In the genomic region with DNA sequence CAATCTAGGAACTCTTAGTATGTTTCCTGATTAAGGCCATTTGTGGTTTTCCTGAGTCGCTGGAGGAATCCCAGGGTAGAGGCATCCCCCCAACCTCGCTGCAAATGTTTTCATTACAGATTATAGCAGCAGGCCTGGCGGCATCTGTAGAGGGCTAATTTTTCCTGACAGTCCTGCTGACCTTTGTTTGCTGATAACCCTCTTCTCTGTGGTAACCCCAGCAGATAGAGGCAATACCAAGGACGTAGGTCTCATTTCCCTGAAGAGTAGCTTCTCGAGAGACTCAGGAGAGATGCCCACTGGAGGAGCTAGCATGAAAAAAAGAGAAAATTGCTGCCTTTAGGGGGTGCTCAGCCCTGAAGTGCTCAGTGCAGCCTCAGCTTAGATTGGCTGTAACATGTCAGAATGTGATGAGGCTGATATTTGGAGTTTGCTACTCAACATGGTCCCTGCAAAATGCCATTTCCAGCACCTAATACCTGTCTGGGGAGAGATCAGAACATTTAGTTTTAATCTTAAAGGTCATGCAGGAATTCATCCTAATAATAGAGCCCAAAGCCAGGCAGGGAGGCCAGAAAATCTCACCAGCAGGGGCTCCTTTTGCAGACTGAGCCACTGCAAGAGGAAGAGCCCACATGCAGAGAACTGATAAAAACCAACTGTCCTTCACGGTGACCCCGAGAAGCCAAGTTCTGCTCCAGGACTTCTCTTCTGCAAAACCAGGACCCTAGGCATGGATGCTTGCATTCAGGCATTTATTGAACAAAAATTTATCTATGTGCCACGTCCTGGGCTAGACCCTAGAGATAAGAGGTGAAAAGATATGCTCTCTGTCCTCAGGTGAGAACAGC, we compare ENCODE assay signal across 1 cellular context.
TF ChIP-seq lines count a peak whose summit lies in the region.

No MANE protein-coding gene starts in this region.

TF ChIP-seq in K562, 482 proteins besides CTCF, POLR2A, EP300 and RAD21 (continued from another document and continues in another):
- TF ChIP-seq, protein P1, sequence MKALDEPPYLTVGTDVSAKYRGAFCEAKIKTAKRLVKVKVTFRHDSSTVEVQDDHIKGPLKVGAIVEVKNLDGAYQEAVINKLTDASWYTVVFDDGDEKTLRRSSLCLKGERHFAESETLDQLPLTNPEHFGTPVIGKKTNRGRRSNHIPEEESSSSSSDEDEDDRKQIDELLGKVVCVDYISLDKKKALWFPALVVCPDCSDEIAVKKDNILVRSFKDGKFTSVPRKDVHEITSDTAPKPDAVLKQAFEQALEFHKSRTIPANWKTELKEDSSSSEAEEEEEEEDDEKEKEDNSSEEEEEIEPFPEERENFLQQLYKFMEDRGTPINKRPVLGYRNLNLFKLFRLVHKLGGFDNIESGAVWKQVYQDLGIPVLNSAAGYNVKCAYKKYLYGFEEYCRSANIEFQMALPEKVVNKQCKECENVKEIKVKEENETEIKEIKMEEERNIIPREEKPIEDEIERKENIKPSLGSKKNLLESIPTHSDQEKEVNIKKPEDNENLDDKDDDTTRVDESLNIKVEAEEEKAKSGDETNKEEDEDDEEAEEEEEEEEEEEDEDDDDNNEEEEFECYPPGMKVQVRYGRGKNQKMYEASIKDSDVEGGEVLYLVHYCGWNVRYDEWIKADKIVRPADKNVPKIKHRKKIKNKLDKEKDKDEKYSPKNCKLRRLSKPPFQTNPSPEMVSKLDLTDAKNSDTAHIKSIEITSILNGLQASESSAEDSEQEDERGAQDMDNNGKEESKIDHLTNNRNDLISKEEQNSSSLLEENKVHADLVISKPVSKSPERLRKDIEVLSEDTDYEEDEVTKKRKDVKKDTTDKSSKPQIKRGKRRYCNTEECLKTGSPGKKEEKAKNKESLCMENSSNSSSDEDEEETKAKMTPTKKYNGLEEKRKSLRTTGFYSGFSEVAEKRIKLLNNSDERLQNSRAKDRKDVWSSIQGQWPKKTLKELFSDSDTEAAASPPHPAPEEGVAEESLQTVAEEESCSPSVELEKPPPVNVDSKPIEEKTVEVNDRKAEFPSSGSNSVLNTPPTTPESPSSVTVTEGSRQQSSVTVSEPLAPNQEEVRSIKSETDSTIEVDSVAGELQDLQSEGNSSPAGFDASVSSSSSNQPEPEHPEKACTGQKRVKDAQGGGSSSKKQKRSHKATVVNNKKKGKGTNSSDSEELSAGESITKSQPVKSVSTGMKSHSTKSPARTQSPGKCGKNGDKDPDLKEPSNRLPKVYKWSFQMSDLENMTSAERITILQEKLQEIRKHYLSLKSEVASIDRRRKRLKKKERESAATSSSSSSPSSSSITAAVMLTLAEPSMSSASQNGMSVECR (CRISPR knock-in tag; IDR thresholded peaks at IDR 0.05) = no peak
- TF ChIP-seq, protein P2, sequence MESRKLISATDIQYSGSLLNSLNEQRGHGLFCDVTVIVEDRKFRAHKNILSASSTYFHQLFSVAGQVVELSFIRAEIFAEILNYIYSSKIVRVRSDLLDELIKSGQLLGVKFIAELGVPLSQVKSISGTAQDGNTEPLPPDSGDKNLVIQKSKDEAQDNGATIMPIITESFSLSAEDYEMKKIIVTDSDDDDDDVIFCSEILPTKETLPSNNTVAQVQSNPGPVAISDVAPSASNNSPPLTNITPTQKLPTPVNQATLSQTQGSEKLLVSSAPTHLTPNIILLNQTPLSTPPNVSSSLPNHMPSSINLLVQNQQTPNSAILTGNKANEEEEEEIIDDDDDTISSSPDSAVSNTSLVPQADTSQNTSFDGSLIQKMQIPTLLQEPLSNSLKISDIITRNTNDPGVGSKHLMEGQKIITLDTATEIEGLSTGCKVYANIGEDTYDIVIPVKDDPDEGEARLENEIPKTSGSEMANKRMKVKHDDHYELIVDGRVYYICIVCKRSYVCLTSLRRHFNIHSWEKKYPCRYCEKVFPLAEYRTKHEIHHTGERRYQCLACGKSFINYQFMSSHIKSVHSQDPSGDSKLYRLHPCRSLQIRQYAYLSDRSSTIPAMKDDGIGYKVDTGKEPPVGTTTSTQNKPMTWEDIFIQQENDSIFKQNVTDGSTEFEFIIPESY (CRISPR knock-in tag; IDR thresholded peaks at IDR 0.05) = no peak
- TF ChIP-seq GTF2A2 (tag; IDR thresholded peaks at IDR 0.05) = no peak
- no peak for TF ChIP-seq MYBL2 (IDR thresholded peaks at IDR 0.05; ENCODE audit: low read depth)
- TF ChIP-seq MYBL2 (CRISPR knock-in tag; IDR thresholded peaks at IDR 0.05; ENCODE audit: borderline replicate concordance) = no peak
- TF ChIP-seq, protein P3, sequence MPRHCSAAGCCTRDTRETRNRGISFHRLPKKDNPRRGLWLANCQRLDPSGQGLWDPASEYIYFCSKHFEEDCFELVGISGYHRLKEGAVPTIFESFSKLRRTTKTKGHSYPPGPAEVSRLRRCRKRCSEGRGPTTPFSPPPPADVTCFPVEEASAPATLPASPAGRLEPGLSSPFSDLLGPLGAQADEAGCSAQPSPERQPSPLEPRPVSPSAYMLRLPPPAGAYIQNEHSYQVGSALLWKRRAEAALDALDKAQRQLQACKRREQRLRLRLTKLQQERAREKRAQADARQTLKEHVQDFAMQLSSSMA (CRISPR knock-in tag; IDR thresholded peaks at IDR 0.05) = no peak
- no peak for TF ChIP-seq ZNF354B (CRISPR knock-in tag; IDR thresholded peaks at IDR 0.05)
- peak; percentile 19; the same call in 1 of the 2 replicates for TF ChIP-seq FOXM1 (IDR thresholded peaks at IDR 0.05; ENCODE audit: low read depth)
- no peak for TF ChIP-seq FOXM1 (CRISPR knock-in tag; IDR thresholded peaks at IDR 0.05; ENCODE audit: low read depth)
- no peak for TF ChIP-seq RFX5 (IDR thresholded peaks at IDR 0.05; ENCODE audit: low read depth, low read length)
- TF ChIP-seq THRAP3 (IDR thresholded peaks at IDR 0.05; ENCODE audit: borderline replicate concordance) = peak; percentile 36; the same call in 1 of the 2 replicates
- TF ChIP-seq MTA3 (IDR thresholded peaks at IDR 0.05; ENCODE audit: borderline replicate concordance) = peak; percentile 68
- TF ChIP-seq CHCHD3 (CRISPR knock-in tag; IDR thresholded peaks at IDR 0.05) = no peak
- TF ChIP-seq, protein P4, sequence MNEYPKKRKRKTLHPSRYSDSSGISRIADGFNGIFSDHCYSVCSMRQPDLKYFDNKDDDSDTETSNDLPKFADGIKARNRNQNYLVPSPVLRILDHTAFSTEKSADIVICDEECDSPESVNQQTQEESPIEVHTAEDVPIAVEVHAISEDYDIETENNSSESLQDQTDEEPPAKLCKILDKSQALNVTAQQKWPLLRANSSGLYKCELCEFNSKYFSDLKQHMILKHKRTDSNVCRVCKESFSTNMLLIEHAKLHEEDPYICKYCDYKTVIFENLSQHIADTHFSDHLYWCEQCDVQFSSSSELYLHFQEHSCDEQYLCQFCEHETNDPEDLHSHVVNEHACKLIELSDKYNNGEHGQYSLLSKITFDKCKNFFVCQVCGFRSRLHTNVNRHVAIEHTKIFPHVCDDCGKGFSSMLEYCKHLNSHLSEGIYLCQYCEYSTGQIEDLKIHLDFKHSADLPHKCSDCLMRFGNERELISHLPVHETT (CRISPR knock-in tag; conservative IDR thresholded peaks at IDR 0.05 in 1 of 2, IDR thresholded peaks at IDR 0.05 in 1 of 2) = no peak; a peak in 1 of 4 replicates
- TF ChIP-seq, protein P5, sequence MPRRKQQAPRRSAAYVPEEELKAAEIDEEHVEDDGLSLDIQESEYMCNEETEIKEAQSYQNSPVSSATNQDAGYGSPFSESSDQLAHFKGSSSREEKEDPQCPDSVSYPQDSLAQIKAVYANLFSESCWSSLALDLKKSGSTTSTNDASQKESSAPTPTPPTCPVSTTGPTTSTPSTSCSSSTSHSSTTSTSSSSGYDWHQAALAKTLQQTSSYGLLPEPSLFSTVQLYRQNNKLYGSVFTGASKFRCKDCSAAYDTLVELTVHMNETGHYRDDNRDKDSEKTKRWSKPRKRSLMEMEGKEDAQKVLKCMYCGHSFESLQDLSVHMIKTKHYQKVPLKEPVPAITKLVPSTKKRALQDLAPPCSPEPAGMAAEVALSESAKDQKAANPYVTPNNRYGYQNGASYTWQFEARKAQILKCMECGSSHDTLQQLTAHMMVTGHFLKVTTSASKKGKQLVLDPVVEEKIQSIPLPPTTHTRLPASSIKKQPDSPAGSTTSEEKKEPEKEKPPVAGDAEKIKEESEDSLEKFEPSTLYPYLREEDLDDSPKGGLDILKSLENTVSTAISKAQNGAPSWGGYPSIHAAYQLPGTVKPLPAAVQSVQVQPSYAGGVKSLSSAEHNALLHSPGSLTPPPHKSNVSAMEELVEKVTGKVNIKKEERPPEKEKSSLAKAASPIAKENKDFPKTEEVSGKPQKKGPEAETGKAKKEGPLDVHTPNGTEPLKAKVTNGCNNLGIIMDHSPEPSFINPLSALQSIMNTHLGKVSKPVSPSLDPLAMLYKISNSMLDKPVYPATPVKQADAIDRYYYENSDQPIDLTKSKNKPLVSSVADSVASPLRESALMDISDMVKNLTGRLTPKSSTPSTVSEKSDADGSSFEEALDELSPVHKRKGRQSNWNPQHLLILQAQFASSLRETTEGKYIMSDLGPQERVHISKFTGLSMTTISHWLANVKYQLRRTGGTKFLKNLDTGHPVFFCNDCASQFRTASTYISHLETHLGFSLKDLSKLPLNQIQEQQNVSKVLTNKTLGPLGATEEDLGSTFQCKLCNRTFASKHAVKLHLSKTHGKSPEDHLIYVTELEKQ (CRISPR knock-in tag; IDR thresholded peaks at IDR 0.05) = no peak
- TF ChIP-seq, protein P6, sequence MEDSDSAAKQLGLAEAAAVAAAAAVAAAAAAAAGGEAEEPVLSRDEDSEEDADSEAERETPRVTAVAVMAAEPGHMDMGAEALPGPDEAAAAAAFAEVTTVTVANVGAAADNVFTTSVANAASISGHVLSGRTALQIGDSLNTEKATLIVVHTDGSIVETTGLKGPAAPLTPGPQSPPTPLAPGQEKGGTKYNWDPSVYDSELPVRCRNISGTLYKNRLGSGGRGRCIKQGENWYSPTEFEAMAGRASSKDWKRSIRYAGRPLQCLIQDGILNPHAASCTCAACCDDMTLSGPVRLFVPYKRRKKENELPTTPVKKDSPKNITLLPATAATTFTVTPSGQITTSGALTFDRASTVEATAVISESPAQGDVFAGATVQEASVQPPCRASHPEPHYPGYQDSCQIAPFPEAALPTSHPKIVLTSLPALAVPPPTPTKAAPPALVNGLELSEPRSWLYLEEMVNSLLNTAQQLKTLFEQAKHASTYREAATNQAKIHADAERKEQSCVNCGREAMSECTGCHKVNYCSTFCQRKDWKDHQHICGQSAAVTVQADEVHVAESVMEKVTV (CRISPR knock-in tag; IDR thresholded peaks at IDR 0.05) = peak; percentile 27; the same call in 1 of the 2 replicates
- no peak for TF ChIP-seq SIX5 (IDR thresholded peaks at IDR 0.05; ENCODE audit: borderline replicate concordance in 1 of 2, insufficient read depth in 1 of 2, low read depth in 1 of 2, low read length in 2 of 2)
- 0 out of 2 replicates have a peak, but pooled peaks have one; percentile 38 for TF ChIP-seq ZKSCAN8 (CRISPR knock-in tag; IDR thresholded peaks at IDR 0.05)
- TF ChIP-seq CBX5 (IDR thresholded peaks at IDR 0.05; ENCODE audit: borderline replicate concordance, low read depth) = no peak
- TF ChIP-seq POLR2H (tag; IDR thresholded peaks at IDR 0.05; ENCODE audit: low read depth) = no peak
- TF ChIP-seq NR3C1 (CRISPR knock-in tag; IDR thresholded peaks at IDR 0.05) = no peak
- TF ChIP-seq ZNF143 (CRISPR knock-in tag; IDR thresholded peaks at IDR 0.05) = no peak
- TF ChIP-seq GABPB2 (CRISPR knock-in tag; conservative IDR thresholded peaks at IDR 0.05) = no peak
- peak; percentile 76 for TF ChIP-seq TEAD4 (IDR thresholded peaks at IDR 0.05; ENCODE audit: low read length)
- no peak for TF ChIP-seq TEAD4 (CRISPR knock-in tag; IDR thresholded peaks at IDR 0.05; ENCODE audit: borderline replicate concordance)
- TF ChIP-seq KLF13 (tag; IDR thresholded peaks at IDR 0.05; ENCODE audit: borderline replicate concordance, low read depth) = no peak
- TF ChIP-seq, protein P7, sequence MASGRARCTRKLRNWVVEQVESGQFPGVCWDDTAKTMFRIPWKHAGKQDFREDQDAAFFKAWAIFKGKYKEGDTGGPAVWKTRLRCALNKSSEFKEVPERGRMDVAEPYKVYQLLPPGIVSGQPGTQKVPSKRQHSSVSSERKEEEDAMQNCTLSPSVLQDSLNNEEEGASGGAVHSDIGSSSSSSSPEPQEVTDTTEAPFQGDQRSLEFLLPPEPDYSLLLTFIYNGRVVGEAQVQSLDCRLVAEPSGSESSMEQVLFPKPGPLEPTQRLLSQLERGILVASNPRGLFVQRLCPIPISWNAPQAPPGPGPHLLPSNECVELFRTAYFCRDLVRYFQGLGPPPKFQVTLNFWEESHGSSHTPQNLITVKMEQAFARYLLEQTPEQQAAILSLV (tag; IDR thresholded peaks at IDR 0.05) = no peak
- TF ChIP-seq PRMT5 (CRISPR knock-in tag; IDR thresholded peaks at IDR 0.05) = no peak
- TF ChIP-seq ESRRB (CRISPR knock-in tag; IDR thresholded peaks at IDR 0.05; ENCODE audit: borderline replicate concordance) = no peak
- TF ChIP-seq, protein P8, sequence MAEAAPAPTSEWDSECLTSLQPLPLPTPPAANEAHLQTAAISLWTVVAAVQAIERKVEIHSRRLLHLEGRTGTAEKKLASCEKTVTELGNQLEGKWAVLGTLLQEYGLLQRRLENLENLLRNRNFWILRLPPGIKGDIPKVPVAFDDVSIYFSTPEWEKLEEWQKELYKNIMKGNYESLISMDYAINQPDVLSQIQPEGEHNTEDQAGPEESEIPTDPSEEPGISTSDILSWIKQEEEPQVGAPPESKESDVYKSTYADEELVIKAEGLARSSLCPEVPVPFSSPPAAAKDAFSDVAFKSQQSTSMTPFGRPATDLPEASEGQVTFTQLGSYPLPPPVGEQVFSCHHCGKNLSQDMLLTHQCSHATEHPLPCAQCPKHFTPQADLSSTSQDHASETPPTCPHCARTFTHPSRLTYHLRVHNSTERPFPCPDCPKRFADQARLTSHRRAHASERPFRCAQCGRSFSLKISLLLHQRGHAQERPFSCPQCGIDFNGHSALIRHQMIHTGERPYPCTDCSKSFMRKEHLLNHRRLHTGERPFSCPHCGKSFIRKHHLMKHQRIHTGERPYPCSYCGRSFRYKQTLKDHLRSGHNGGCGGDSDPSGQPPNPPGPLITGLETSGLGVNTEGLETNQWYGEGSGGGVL (CRISPR knock-in tag; IDR thresholded peaks at IDR 0.05) = no peak
- TF ChIP-seq, protein P9, sequence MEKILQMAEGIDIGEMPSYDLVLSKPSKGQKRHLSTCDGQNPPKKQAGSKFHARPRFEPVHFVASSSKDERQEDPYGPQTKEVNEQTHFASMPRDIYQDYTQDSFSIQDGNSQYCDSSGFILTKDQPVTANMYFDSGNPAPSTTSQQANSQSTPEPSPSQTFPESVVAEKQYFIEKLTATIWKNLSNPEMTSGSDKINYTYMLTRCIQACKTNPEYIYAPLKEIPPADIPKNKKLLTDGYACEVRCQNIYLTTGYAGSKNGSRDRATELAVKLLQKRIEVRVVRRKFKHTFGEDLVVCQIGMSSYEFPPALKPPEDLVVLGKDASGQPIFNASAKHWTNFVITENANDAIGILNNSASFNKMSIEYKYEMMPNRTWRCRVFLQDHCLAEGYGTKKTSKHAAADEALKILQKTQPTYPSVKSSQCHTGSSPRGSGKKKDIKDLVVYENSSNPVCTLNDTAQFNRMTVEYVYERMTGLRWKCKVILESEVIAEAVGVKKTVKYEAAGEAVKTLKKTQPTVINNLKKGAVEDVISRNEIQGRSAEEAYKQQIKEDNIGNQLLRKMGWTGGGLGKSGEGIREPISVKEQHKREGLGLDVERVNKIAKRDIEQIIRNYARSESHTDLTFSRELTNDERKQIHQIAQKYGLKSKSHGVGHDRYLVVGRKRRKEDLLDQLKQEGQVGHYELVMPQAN (IDR thresholded peaks at IDR 0.05; ENCODE audit: borderline replicate concordance) = 0 out of 2 replicates have a peak, but pooled peaks have one; percentile 13
- no peak for TF ChIP-seq ZNF57 (CRISPR knock-in tag; IDR thresholded peaks at IDR 0.05)
- no peak for TF ChIP-seq BHLHE40 (IDR thresholded peaks at IDR 0.05; ENCODE audit: low read length)
- peak in 1 of 3 experiments; percentile 5 for TF ChIP-seq YY1 (IDR thresholded peaks at IDR 0.05; ENCODE audit: borderline replicate concordance in 1 of 3, control insufficient read depth in 1 of 3, extremely low read depth in 1 of 3, insufficient read depth in 3 of 3, insufficient read length in 1 of 3, insufficient replicate concordance in 2 of 3, low read depth in 1 of 3, low read length in 2 of 3)
- no peak for TF ChIP-seq CEBPB (tag; IDR thresholded peaks at IDR 0.05)
- no peak for TF ChIP-seq ZNF41 (CRISPR knock-in tag; conservative IDR thresholded peaks at IDR 0.05)
- peak; percentile 70 for TF ChIP-seq KLF16 (IDR thresholded peaks at IDR 0.05)
- TF ChIP-seq SMAD3 (CRISPR knock-in tag; conservative IDR thresholded peaks at IDR 0.05) = no peak
